Comparison of ENCODE assay signal across 14 cellular contexts in genomic region chr3:190229632-190230424, GRCh38.
DNase-seq lines count a peak whose midpoint lies in the region; ATAC-seq and TF ChIP-seq lines count a peak whose summit lies in the region.
"Had no signal": no experiment of that assay in that cellular context is flagged by ENCODE, and none has a peak within 500 bp of the region (broad histone marks: within the 10 kb centered on the region; RNA-seq: fewer than 3 reads in every experiment).

No MANE protein-coding gene starts in this region.

- H3K36me3 ChIP-seq in skeletal muscle satellite cell (ENCODE audit: insufficient read depth, low read length) = no peaks in the 10 kb centered on the region

- H3K27me3 ChIP-seq in skeletal muscle satellite cell (ENCODE audit: control insufficient read depth, insufficient read depth, low read length) = no peaks in the 10 kb centered on the region

- DNase-seq in LoVo (ENCODE audit: low spot score) (peak; percentile 62), epithelial cell of esophagus (ENCODE audit: low read depth) (peak; percentile 88), NCI-H187 (lab: John Stamatoyannopoulos, UW) (no peak), amygdala (lab: John Stamatoyannopoulos, UW) (no peak), MV-4-11 (lab: John Stamatoyannopoulos, UW) (no peak)
- DNase-seq: activated CD4-positive, alpha-beta T cell treated with anti-CD3 and anti-CD28 coated beads for 4 hours; head of caudate nucleus; naive thymus-derived CD8-positive, alpha-beta T cell; stimulated activated CD4-positive, alpha-beta T cell treated with anti-CD3 and anti-CD28 coated beads, Interleukin-2, amount 100 ng/mL, for 48 hours had no signal

- H3K4me1 ChIP-seq in skeletal muscle satellite cell (ENCODE audit: control insufficient read depth, insufficient read depth, low read length) = peaks cover 28% of the 10 kb centered on the region

- H3K4me3 ChIP-seq in epithelial cell of esophagus (ENCODE audit: low read length) (peak overlapping the region; percentile 4), skeletal muscle satellite cell (ENCODE audit: low read length) (no peak overlapping the region)
- H3K4me3 ChIP-seq: GM23338 had no signal

- H3K4me2 ChIP-seq in skeletal muscle satellite cell (ENCODE audit: low read length) = peak overlapping the region; percentile 64
- H3K4me2 ChIP-seq: GM23338, KMS-11 had no signal

- no peak for TF ChIP-seq CTCF in epithelial cell of esophagus (IDR thresholded peaks at IDR 0.05; ENCODE audit: insufficient read depth, low read depth, low read length, missing control alignments)

- H3K9ac ChIP-seq in skeletal muscle satellite cell (ENCODE audit: low read depth, low read length) = no peak overlapping the region
- H3K9ac ChIP-seq: KMS-11 had no signal

- no peaks in the 10 kb centered on the region for H3K9me3 ChIP-seq in skeletal muscle satellite cell (replicated peaks; ENCODE audit: low read length)

- ATAC-seq in GM21717 (IDR thresholded peaks at IDR 0.05; ENCODE audit: unreplicated experiment) (peak; percentile 75), HG03521 (IDR thresholded peaks at IDR 0.05; ENCODE audit: unreplicated experiment) (no peak)
- ATAC-seq: GM23338; naive thymus-derived CD8-positive, alpha-beta T cell had no signal

Comparison
In these comparisons a context has a peak if more than half of its experiments do, and no peak if none do; other contexts are left out.
1. DNase-seq: peak in LoVo (single experiment) and epithelial cell of esophagus (single experiment); none in NCI-H187 (0 of 2), amygdala (0 of 56) and MV-4-11 (single experiment).